In the genomic region with DNA sequence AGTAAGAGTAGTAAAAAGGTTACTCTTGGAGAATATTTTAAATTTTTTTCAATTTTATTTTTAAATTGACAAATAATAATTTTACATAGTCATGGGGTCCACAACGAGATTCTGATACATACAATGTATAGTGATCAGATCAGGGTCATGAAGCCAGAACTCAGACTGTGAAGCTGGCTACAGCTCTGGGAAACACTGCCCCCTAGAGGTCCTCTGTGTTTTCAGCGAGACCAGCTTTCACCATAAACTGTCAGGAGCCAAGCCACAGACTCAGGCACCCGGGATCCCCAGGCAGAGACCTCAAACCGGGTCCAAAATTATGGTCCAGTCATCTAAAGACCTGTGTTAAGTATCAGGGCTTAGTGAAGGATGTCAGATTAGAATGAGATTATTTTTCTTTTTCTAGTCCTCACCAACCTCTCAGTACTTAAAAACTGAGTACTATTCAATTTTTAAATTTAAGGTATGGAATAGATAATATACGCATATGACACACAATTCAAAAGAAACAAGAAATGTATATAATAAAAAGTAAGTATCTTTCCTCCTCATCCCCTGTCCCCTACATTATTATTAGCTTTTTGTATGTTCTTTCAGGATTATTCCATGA, we compare ENCODE assay signal across 9 cellular contexts.
DNase-seq lines count a peak whose midpoint lies in the region; ATAC-seq and TF ChIP-seq lines count a peak whose summit lies in the region.
"Had no signal": no experiment of that assay in that cellular context is flagged by ENCODE, and none has a peak within 500 bp of the region (broad histone marks: within the 10 kb centered on the region; RNA-seq: fewer than 3 reads in every experiment).

No MANE protein-coding gene starts in this region.

- in situ Hi-C loops in Panc1 (cut with HindIII; ENCODE audit: low pct_unique_long_range_greater_than_20kb, low sequenced_read_pairs) = no loop called here

- DNase-seq in NCI-H1436 (lab: John Stamatoyannopoulos, UW) (peak; percentile 20), NCI-H1436 treated with DMSO at 0.1 percent for 48 hours (lab: John Stamatoyannopoulos, UW) (no peak), HuH-7 (ENCODE audit: low spot score) (peak; percentile 7), Panc1 (ENCODE audit: low read depth, low spot score) (no peak), colonic mucosa (peak; percentile 57), epidermal melanocyte (ENCODE audit: insufficient read length, low spot score) (no peak)

- H3K4me3 ChIP-seq in Panc1 (ENCODE audit: low read depth in 2 of 2, low read length in 2 of 2) = no peak overlapping the region
- no peak overlapping the region for H3K4me3 ChIP-seq in colonic mucosa
- H3K4me3 ChIP-seq: BLaER1 had no signal

- no peak overlapping the region for H3K4me3 Mint-ChIP-seq in nephron

- H3K4me1 Mint-ChIP-seq in nephron = peaks cover 5% of the 10 kb centered on the region

- BruUV-seq in Panc1 (replicated peaks; lab: Mats Ljungman, UMichigan) = no TSS peak

- H3K4me1 ChIP-seq in Panc1 (ENCODE audit: control insufficient read depth, insufficient read depth, low read length) (no peaks in the 10 kb centered on the region), colonic mucosa (no peaks in the 10 kb centered on the region)
- H3K4me1 ChIP-seq: BLaER1 had no signal

- H3K27ac ChIP-seq in Panc1 (ENCODE audit: low read length) (no peak overlapping the region), colonic mucosa (no peak overlapping the region)
- H3K27ac ChIP-seq: BLaER1 had no signal

- peak overlapping the region in 1 of 3 experiments; percentile 7 for H3K27ac Mint-ChIP-seq in nephron

- POLR2A ChIA-PET in Panc1 (lab: Charles Lee) = no interaction called here

- H3K36me3 ChIP-seq in Panc1 (ENCODE audit: control insufficient read depth, insufficient read depth, low read length) (no peaks in the 10 kb centered on the region), colonic mucosa (no peaks in the 10 kb centered on the region)
- H3K36me3 ChIP-seq: BLaER1 had no signal

- TF ChIP-seq CTCF in Panc1 (IDR thresholded peaks at IDR 0.05) (peak; percentile 67), colonic mucosa (IDR thresholded peaks at IDR 0.05) (peak; percentile 59), nephron (IDR thresholded peaks at IDR 0.05; ENCODE audit: unreplicated experiment in 3 of 3) (peak; percentile 65 to 74 (median 68))

- no peaks in the 10 kb centered on the region for H3K27me3 Mint-ChIP-seq in nephron (ENCODE audit: low read depth)

- no peaks in the 10 kb centered on the region for H3K36me3 Mint-ChIP-seq in nephron (ENCODE audit: low read depth)

- CTCF ChIA-PET in Panc1 (lab: Charles Lee) = no interaction called here

- H3K27me3 ChIP-seq in Panc1 (ENCODE audit: control insufficient read depth, insufficient read depth, low read length) (no peaks in the 10 kb centered on the region), colonic mucosa (no peaks in the 10 kb centered on the region)
- H3K27me3 ChIP-seq: BLaER1 had no signal

- no peak overlapping the region for H3K9ac ChIP-seq in colonic mucosa (ENCODE audit: low read depth in 2 of 2, low read length in 2 of 2)
- H3K9ac ChIP-seq: BLaER1 had no signal

- H3K9me3 Mint-ChIP-seq in nephron = no peaks in the 10 kb centered on the region

- ATAC-seq in GM21360 (IDR thresholded peaks at IDR 0.05; ENCODE audit: unreplicated experiment) = peak; percentile 63
- ATAC-seq in Panc1 = no peak

- H3K9me3 ChIP-seq in Panc1 (ENCODE audit: control insufficient read depth, insufficient read depth, low read depth, low read length) (no peaks in the 10 kb centered on the region), colonic mucosa (no peaks in the 10 kb centered on the region)
- H3K9me3 ChIP-seq: BLaER1 had no signal

- intact Hi-C loops in Panc1 (cut with micrococcal nuclease; ENCODE audit: unreplicated experiment) (no loop called here), colonic mucosa (cut with DNase I) (no loop called here)

Comparison
In these comparisons a context has a peak if more than half of its experiments do, and no peak if none do; other contexts are left out.
1. DNase-seq: peak in NCI-H1436 (single experiment), HuH-7 (single experiment) and colonic mucosa (single experiment); none in NCI-H1436 treated with DMSO at 0.1 percent for 48 hours (single experiment), Panc1 (single experiment) and epidermal melanocyte (single experiment).
2. Peak in every context shown above with its lines, with median percentiles within 50 percentile points of each other: CTCF ChIP-seq.